ENCODE assay signal across 15 cellular contexts in the genomic region with DNA sequence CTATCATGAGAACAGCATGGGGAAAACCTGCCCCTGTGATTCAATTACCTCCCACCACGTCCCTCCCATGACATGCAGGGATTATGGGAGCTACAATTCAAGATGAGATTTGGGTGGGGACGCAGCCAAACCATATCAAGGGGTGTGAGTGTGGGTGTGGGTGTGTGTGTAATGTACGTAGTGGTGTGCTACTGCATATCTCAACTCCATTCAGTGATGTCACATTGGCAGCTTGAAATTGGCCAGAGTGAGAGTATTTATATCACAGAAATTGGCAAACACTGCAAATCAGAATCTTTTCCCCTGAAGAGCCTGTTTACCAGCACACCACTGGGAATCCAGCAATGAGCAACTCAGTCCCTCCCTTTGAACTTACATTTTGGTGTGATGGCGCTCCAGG. TPM values are rescaled to one million over a fixed set of nuclear protein-coding genes. Genes with fewer than 3 reads are reported as not detected.
A peak's percentile ranks its signal among the peaks of the same experiment; 100 is the strongest.
DNase-seq lines count a peak whose midpoint lies in the region; ATAC-seq, FAIRE-seq and TF ChIP-seq lines count a peak whose summit lies in the region.
"Had no signal": no experiment of that assay in that cellular context is flagged by ENCODE, and none has a peak within 500 bp of the region (broad histone marks: within the 10 kb centered on the region; RNA-seq: fewer than 3 reads in every experiment).

No MANE protein-coding gene starts in this region.

- CTCF ChIA-PET in SK-N-SH (lab: Yijun Ruan, JAX) = interaction anchor here (1.9 kb wide), 1 partner anchor 62 kb away, joined by 5 read pairs; no protein-coding TSS in a partner anchor

- POLR2A ChIA-PET in SK-N-SH (lab: Yijun Ruan, JAX) = no interaction called here

- H2AFZ ChIP-seq in SK-N-SH (ENCODE audit: low read depth) (no peak overlapping the region), fibroblast of lung (ENCODE audit: low read length) (peak overlapping the region; percentile 65)

- H3K4me1 Mint-ChIP-seq in nephron = peaks cover 41% of the 10 kb centered on the region

- H3K9ac ChIP-seq in SK-N-SH (no peak overlapping the region), fibroblast of lung (ENCODE audit: insufficient read depth, low read length) (no peak overlapping the region)

- peaks cover 7% of the 10 kb centered on the region for H3K36me3 Mint-ChIP-seq in nephron (ENCODE audit: low read depth)
- H3K36me3 Mint-ChIP-seq: CD4-positive, alpha-beta memory T cell had no signal

- TF ChIP-seq RAD21 in SK-N-SH (IDR thresholded peaks at IDR 0.05; ENCODE audit: low read length) = no peak

- H3K4me1 ChIP-seq in SK-N-SH (ENCODE audit: control insufficient read depth in 1 of 2, insufficient read depth in 2 of 2, low read depth in 1 of 2, low read length in 1 of 2) (peaks cover 15 to 32% of the 10 kb centered on the region in 2 experiments; a peak in 3 of 4 replicates), fibroblast of lung (ENCODE audit: control insufficient read depth, extremely low read depth, insufficient read depth, low read length) (peaks cover 13% of the 10 kb centered on the region), vagina (peaks cover 58% of the 10 kb centered on the region), small intestine (ENCODE audit: control insufficient read depth in 2 of 2, insufficient read depth in 1 of 2, low read depth in 1 of 2, low read length in 1 of 2) (peaks cover 0 to 11% of the 10 kb centered on the region in 2 donors)

- no peaks in the 10 kb centered on the region for H3K27me3 Mint-ChIP-seq in nephron (ENCODE audit: low read depth)

- no peaks in the 10 kb centered on the region for H3K9me3 ChIP-seq in SK-N-SH
- no peaks in the 10 kb centered on the region for H3K9me3 ChIP-seq in fibroblast of lung (ENCODE audit: control insufficient read depth, insufficient read depth, low read depth, low read length)
- H3K9me3 ChIP-seq in vagina = no peaks in the 10 kb centered on the region
- no peaks in the 10 kb centered on the region for H3K9me3 ChIP-seq in small intestine (ENCODE audit: control insufficient read depth, low read depth)

- ATAC-seq in HG03457 (IDR thresholded peaks at IDR 0.05; ENCODE audit: unreplicated experiment) = no peak
- ATAC-seq: activated CD8-positive, alpha-beta T cell treated with anti-CD3 and anti-CD28 coated beads for 36 hours had no signal

- H3K4me2 ChIP-seq in SK-N-SH (peak overlapping the region; percentile 57), fibroblast of lung (ENCODE audit: extremely low read depth, insufficient read depth, low read length) (peak overlapping the region; percentile 92)

- H3K36me3 ChIP-seq in SK-N-SH (replicated peaks in 1 of 2; ENCODE audit: control insufficient read depth in 1 of 2, insufficient read depth in 2 of 2, low read length in 1 of 2) (no peaks in the 10 kb centered on the region), fibroblast of lung (ENCODE audit: control insufficient read depth, insufficient read depth, low read length) (no peaks in the 10 kb centered on the region), vagina (no peaks in the 10 kb centered on the region), small intestine (ENCODE audit: control insufficient read depth in 2 of 2, insufficient read depth in 2 of 2, low read length in 2 of 2) (no peaks in the 10 kb centered on the region)

- no peak for TF ChIP-seq CTCF in SK-N-SH (IDR thresholded peaks at IDR 0.05)
- no peak for TF ChIP-seq CTCF in fibroblast of lung (conservative IDR thresholded peaks at IDR 0.05 in 1 of 2, IDR thresholded peaks at IDR 0.05 in 1 of 2; ENCODE audit: low read depth in 1 of 2, low read length in 2 of 2)
- TF ChIP-seq CTCF in nephron (IDR thresholded peaks at IDR 0.05; ENCODE audit: unreplicated experiment in 3 of 3) = no peak
- TF ChIP-seq CTCF in vagina (IDR thresholded peaks at IDR 0.05) = no peak

- no peaks in the 10 kb centered on the region for H3K9me2 ChIP-seq in SK-N-SH

- TF ChIP-seq EP300 in SK-N-SH (IDR thresholded peaks at IDR 0.05; ENCODE audit: borderline replicate concordance in 1 of 2, low read depth in 1 of 2, low read length in 1 of 2) = no peak

- H3K27ac Mint-ChIP-seq in nephron = peak overlapping the region; percentile 1 to 33 (median 33)
- H3K27ac Mint-ChIP-seq: activated CD8-positive, alpha-beta T cell treated with anti-CD3 and anti-CD28 coated beads for 36 hours; CD4-positive, alpha-beta memory T cell had no signal

- peaks cover 15% of the 10 kb centered on the region for H3F3A ChIP-seq in SK-N-SH (replicated peaks; ENCODE audit: insufficient read depth)

- H3K27me3 ChIP-seq in SK-N-SH (ENCODE audit: insufficient read depth) = no peaks in the 10 kb centered on the region
- H3K27me3 ChIP-seq in fibroblast of lung (ENCODE audit: control insufficient read depth, insufficient read depth, low read length) = no peaks in the 10 kb centered on the region
- no peaks in the 10 kb centered on the region for H3K27me3 ChIP-seq in vagina
- H3K27me3 ChIP-seq in small intestine (ENCODE audit: control insufficient read depth in 2 of 2, insufficient read depth in 2 of 2, low read length in 2 of 2) = peaks cover 0 to 3% of the 10 kb centered on the region in 2 donors

- H4K20me1 ChIP-seq in SK-N-SH (ENCODE audit: insufficient read depth) (peaks cover 9% of the 10 kb centered on the region), fibroblast of lung (ENCODE audit: control insufficient read depth, extremely low read depth, insufficient read depth, low read length) (no peaks in the 10 kb centered on the region)

- peaks cover 98% of the 10 kb centered on the region for H3K79me2 ChIP-seq in SK-N-SH (ENCODE audit: insufficient read depth)
- peaks cover 35% of the 10 kb centered on the region for H3K79me2 ChIP-seq in fibroblast of lung (ENCODE audit: control insufficient read depth, insufficient read depth, low read length)

- no peak for FAIRE-seq in small intestine (lab: Jason Lieb, UNC)
- FAIRE-seq: endometrium, GM12892 had no signal

- H3K4me3 Mint-ChIP-seq in nephron = no peak overlapping the region
- H3K4me3 Mint-ChIP-seq: activated CD8-positive, alpha-beta T cell treated with anti-CD3 and anti-CD28 coated beads for 36 hours; CD4-positive, alpha-beta memory T cell had no signal

- no peak for TF ChIP-seq POLR2A in vagina (IDR thresholded peaks at IDR 0.05)

- peak overlapping the region in 1 of 2 experiments; percentile 60; a peak in 2 of 4 replicates for H3K27ac ChIP-seq in SK-N-SH (ENCODE audit: low read depth in 2 of 2, low read length in 1 of 2)
- H3K27ac ChIP-seq in fibroblast of lung (ENCODE audit: insufficient read depth, low read length) = peak overlapping the region; percentile 68
- H3K27ac ChIP-seq in vagina = peak overlapping the region; percentile 53
- H3K27ac ChIP-seq in small intestine (ENCODE audit: low read depth in 1 of 2, low read length in 1 of 2) = peak overlapping the region in 1 of 2 donors; percentile 71

- intact Hi-C loops in vagina (cut with DNase I) = no loop called here

- 79% methylated on average over 4 of the region's 4 CpGs for WGBS in SK-N-SH (ENCODE audit: low lambda C conversion rate)
- WGBS in small intestine, 3 donors = 49 to 56% (median 51%) methylated on average over 4 of the region's 4 CpGs

- DNase-seq in SK-N-SH = no peak
- peak; percentile 34 to 65 for DNase-seq in fibroblast of lung (ENCODE audit: low read depth in 2 of 2)
- no peak for DNase-seq in vagina (ENCODE audit: extremely low spot score in 2 of 2)
- no peak for DNase-seq in small intestine
- DNase-seq in SKM-1 treated with dmso at 0.1 percent for 144 hours (lab: John Stamatoyannopoulos, UW; ENCODE audit: unreplicated experiment) = no peak
- DNase-seq: activated CD8-positive, alpha-beta T cell treated with anti-CD3 and anti-CD28 coated beads for 36 hours; CD4-positive, alpha-beta memory T cell; KBM-7; NCI-H1436; NCI-H748 treated with DMSO at 0.1 percent for 48 hours; SHP77 treated with DMSO at 0.1 percent for 48 hours had no signal

- no peak overlapping the region for H3K4me3 ChIP-seq in SK-N-SH (ENCODE audit: low read depth in 2 of 2, low read length in 1 of 2)
- no peak overlapping the region for H3K4me3 ChIP-seq in fibroblast of lung (replicated peaks in 1 of 4; ENCODE audit: control extremely low read depth in 1 of 4, insufficient read depth in 1 of 4, low read depth in 3 of 4, low read length in 4 of 4)
- no peak overlapping the region for H3K4me3 ChIP-seq in vagina
- H3K4me3 ChIP-seq in small intestine (ENCODE audit: low read depth in 1 of 2, low read length in 2 of 2) = no peak overlapping the region

- no peaks in the 10 kb centered on the region for H3K9me3 Mint-ChIP-seq in nephron
- H3K9me3 Mint-ChIP-seq: activated CD8-positive, alpha-beta T cell treated with anti-CD3 and anti-CD28 coated beads for 36 hours had no signal

TF ChIP-seq in SK-N-SH, 30 proteins besides CTCF, POLR2A, EP300 and RAD21 (continues in another document):
- TF ChIP-seq MEF2A (IDR thresholded peaks at IDR 0.05; ENCODE audit: borderline replicate concordance, low read depth) = no peak
- no peak for TF ChIP-seq JUND (IDR thresholded peaks at IDR 0.05)
- TF ChIP-seq GATA2 (CRISPR knock-in tag; IDR thresholded peaks at IDR 0.05) = no peak
- TF ChIP-seq EZH2phosphoT487 (IDR thresholded peaks at IDR 0.05; ENCODE audit: borderline replicate concordance, low read depth) = no peak
- TF ChIP-seq, protein P1, sequence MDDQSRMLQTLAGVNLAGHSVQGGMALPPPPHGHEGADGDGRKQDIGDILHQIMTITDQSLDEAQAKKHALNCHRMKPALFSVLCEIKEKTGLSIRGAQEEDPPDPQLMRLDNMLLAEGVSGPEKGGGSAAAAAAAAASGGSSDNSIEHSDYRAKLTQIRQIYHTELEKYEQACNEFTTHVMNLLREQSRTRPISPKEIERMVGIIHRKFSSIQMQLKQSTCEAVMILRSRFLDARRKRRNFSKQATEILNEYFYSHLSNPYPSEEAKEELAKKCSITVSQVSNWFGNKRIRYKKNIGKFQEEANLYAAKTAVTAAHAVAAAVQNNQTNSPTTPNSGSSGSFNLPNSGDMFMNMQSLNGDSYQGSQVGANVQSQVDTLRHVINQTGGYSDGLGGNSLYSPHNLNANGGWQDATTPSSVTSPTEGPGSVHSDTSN (IDR thresholded peaks at IDR 0.05) = no peak

RNA-seq across cellular contexts. Expression of a gene that starts 5.5 kb away (rescaled TPM):
- polyA plus RNA-seq in SK-N-SH (2012; rRNA removed) = 12.5 and 12.6 TPM in 2 replicates
- 3.7 and 6.3 TPM in 2 replicates for polyA plus RNA-seq in SK-N-SH (2012; cell fraction: cytosol; rRNA removed)
- 35.6 and 35.9 TPM in 2 replicates for polyA plus RNA-seq in SK-N-SH (2012; cell fraction: nucleus; rRNA removed)
- 13.1 and 24.3 TPM in 2 replicates for total RNA-seq in fibroblast of lung
- 7.5 and 11.2 TPM in 2 replicates for polyA plus RNA-seq in fibroblast of lung
- polyA plus RNA-seq in fibroblast of lung (2012) = 10.9 and 16.2 TPM in 2 replicates
- 24.9 and 51.1 TPM in 2 replicates for polyA minus RNA-seq in fibroblast of lung (ENCODE audit: low replicate concordance)
- 75.6 TPM for total RNA-seq in vagina
- 10 to 100 TPM in 1 of 3 donors, 1 to 10 TPM in 2; 5.6 to 62.1 (median 7.8) TPM for polyA plus RNA-seq in small intestine
- total RNA-seq: activated CD8-positive, alpha-beta T cell treated with anti-CD3 and anti-CD28 coated beads for 36 hours had no signal
- polyA plus RNA-seq: CD4-positive, alpha-beta memory T cell had no signal

Comparison
In these comparisons a context has a peak if more than half of its experiments do, and no peak if none do; other contexts are left out.
1. DNase-seq: peak in fibroblast of lung (2 of 2); none in SK-N-SH (single experiment), vagina (0 of 2), small intestine (single experiment) and SKM-1 treated with dmso at 0.1 percent for 144 hours (single experiment).